In the genomic region with DNA sequence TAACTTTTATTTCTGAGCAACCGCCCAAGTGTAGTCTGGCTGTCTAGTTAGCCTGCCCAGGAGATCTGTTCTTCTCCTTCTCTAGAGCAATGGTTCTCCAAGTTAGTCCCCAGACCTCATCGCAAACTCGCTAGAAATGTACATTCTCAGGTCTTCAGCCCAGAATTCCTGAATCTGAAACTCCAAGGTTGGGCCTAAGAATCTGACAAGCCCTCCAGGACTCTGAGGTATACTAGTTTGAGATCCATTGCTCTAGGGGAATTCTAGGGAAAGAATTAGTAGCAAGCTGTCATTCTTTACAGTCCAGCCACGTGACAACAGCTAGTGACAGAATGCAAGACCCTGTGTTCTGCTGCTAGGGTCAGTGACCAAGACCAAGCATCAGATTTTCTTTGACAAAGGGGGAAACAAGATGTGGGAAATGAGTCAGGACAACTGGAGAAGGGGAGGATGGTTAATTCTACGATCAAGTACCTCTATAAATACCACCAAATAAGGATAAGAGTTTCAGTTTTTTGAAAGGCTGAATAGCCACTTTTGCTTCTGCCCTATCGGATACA, we compare ENCODE assay signal across 1 cellular context.
TF ChIP-seq lines count a peak whose summit lies in the region.

No MANE protein-coding gene starts in this region.

TF ChIP-seq in HCT116, 20 proteins besides CTCF, POLR2A, EP300 and RAD21 (continued from another document):
- no peak for TF ChIP-seq ZBTB33 (IDR thresholded peaks at IDR 0.05; ENCODE audit: extremely low read depth, insufficient replicate concordance, low read length)
- TF ChIP-seq FOSL1 (IDR thresholded peaks at IDR 0.05; ENCODE audit: low read depth), result no peak
- TF ChIP-seq SP1 (IDR thresholded peaks at IDR 0.05; ENCODE audit: low read depth), result no peak
- TF ChIP-seq CBX3 (IDR thresholded peaks at IDR 0.05; ENCODE audit: low read depth), result no peak
- no peak for TF ChIP-seq SRF (IDR thresholded peaks at IDR 0.05; ENCODE audit: low read depth)
- no peak for TF ChIP-seq EZH2phosphoT487 (IDR thresholded peaks at IDR 0.05; ENCODE audit: borderline replicate concordance)
- no peak for TF ChIP-seq EGR1 (IDR thresholded peaks at IDR 0.05; ENCODE audit: low read depth)
- no peak for TF ChIP-seq CEBPB (IDR thresholded peaks at IDR 0.05; ENCODE audit: low read depth)
- TF ChIP-seq EZH2 (IDR thresholded peaks at IDR 0.05), result no peak
- no peak for TF ChIP-seq TCF7L2 (IDR thresholded peaks at IDR 0.05; ENCODE audit: borderline replicate concordance, extremely low read depth, insufficient read depth, insufficient read length)
- TF ChIP-seq ATF3 (IDR thresholded peaks at IDR 0.05), result no peak
- no peak for TF ChIP-seq YY1 (IDR thresholded peaks at IDR 0.05; ENCODE audit: extremely low read depth, insufficient replicate concordance, low read depth, low read length)
- TF ChIP-seq ELF1 (IDR thresholded peaks at IDR 0.05; ENCODE audit: borderline replicate concordance, low read depth), result no peak
- no peak for TF ChIP-seq ZNF274 (IDR thresholded peaks at IDR 0.05; ENCODE audit: low read depth, low read length)
- no peak for TF ChIP-seq MAX (IDR thresholded peaks at IDR 0.05)
TF ChIP-seq in HCT116: peak in this region for 0.
